In the genomic region with DNA sequence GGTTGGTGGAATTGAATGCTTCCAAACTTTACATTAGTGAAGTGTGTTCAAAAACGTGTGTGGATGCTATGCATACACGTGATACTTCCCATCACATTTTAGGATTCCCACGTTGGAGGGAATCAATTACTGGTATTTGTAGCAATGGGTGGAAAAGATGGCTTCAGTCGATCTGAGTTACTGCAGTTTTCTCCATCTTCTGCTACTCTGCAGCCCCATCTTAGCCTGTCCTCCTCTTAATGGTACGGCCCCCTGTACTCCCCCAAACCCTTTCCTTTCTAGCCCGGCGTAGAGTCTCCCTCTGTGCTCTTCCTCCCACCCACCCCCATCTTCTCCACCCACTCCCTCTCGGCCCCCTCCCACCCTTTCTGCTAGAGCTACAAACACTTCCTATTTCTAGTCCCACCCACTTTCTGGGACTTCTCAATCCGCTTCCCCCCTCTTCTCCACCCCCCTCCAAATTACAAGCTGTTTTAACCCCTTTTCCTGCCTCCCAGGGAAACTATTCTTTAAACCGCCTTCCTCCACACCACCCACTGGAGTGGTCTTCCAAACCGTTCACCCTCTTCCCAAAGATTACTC, we compare ENCODE assay signal across 8 cellular contexts. TPM values are rescaled to one million over a fixed set of nuclear protein-coding genes. Genes with fewer than 3 reads are reported as not detected.
DNase-seq lines count a peak whose midpoint lies in the region; ATAC-seq and TF ChIP-seq lines count a peak whose summit lies in the region.

No MANE protein-coding gene starts in this region.

- H3K23ac ChIP-seq in mesenchymal stem cell (ENCODE audit: low read length in 2 of 2), result no peak overlapping the region

- H2AFZ ChIP-seq in mesenchymal stem cell (ENCODE audit: low read depth, low read length), result no peak overlapping the region

- CTCF ChIA-PET in AG04449 (lab: Yijun Ruan, JAX), result interaction anchor here (2.3 to 4.5 kb wide), 2 partner anchors 20 to 284 kb away, joined by 14 to 34 read pairs; no protein-coding TSS in a partner anchor

- peak overlapping the region; percentile 96 for H2BK5ac ChIP-seq in mesenchymal stem cell (ENCODE audit: low read depth, low read length, poor library complexity, severe bottlenecking)

- 2% methylated on average over 11 of the region's 11 CpGs for WGBS in mesenchymal stem cell
- 2% methylated on average over 11 of the region's 11 CpGs for WGBS in urinary bladder

- POLR2A ChIA-PET in AG04449 (lab: Yijun Ruan, JAX), result interaction anchor here (0.6 kb wide), 1 partner anchor 20 kb away, joined by 3 read pairs; no protein-coding TSS in a partner anchor

- ATAC-seq in RWPE2 (ENCODE audit: low read depth) (0 out of 3 replicates have a peak, but pooled peaks have one; percentile 5), HG02678 (IDR thresholded peaks at IDR 0.05; ENCODE audit: unreplicated experiment) (no peak), GM18868 (IDR thresholded peaks at IDR 0.05; ENCODE audit: unreplicated experiment) (no peak)

- DNase-seq in AG04449 (ENCODE audit: low read depth, low spot score), result no peak
- peak; percentile 57 for DNase-seq in GM13977 (ENCODE audit: low spot score)
- no peak for DNase-seq in RWPE2 (ENCODE audit: low spot score)
- no peak for DNase-seq in coronary artery (ENCODE audit: low spot score)
- DNase-seq in mesenchymal stem cell, result peak; percentile 38

- no peak overlapping the region for H2BK12ac ChIP-seq in mesenchymal stem cell (ENCODE audit: low read length in 2 of 2)

- H2BK15ac ChIP-seq in mesenchymal stem cell (ENCODE audit: low read depth, poor library complexity, severe bottlenecking), result peak overlapping the region; percentile 23

- peaks cover 50% of the 10 kb centered on the region for H3K36me3 ChIP-seq in RWPE2 (ENCODE audit: low read depth)
- peaks cover 5 to 24% of the 10 kb centered on the region in 2 experiments for H3K36me3 ChIP-seq in mesenchymal stem cell (ENCODE audit: control insufficient read depth in 1 of 2, insufficient read depth in 2 of 2, low read depth in 1 of 2, low read length in 2 of 2)
- H3K36me3 ChIP-seq in urinary bladder (ENCODE audit: insufficient read depth), result no peaks in the 10 kb centered on the region

- H2BK120ac ChIP-seq in mesenchymal stem cell (ENCODE audit: low read depth, low read length), result peak overlapping the region; percentile 61

- H3K27me3 ChIP-seq in RWPE2 (ENCODE audit: insufficient read depth, poor library complexity, severe bottlenecking) (no peaks in the 10 kb centered on the region), mesenchymal stem cell (ENCODE audit: control insufficient read depth in 1 of 2, insufficient read depth in 1 of 2, low read length in 2 of 2) (no peaks in the 10 kb centered on the region)

- H3K4me1 ChIP-seq in RWPE2 (ENCODE audit: insufficient read depth, poor library complexity, severe bottlenecking) (peaks cover 19% of the 10 kb centered on the region), mesenchymal stem cell (ENCODE audit: control insufficient read depth, insufficient read depth, low read depth, low read length) (peaks cover 2% of the 10 kb centered on the region), urinary bladder (ENCODE audit: insufficient read depth) (no peaks in the 10 kb centered on the region)

- H3K18ac ChIP-seq in mesenchymal stem cell (ENCODE audit: low read depth in 1 of 2, low read length in 2 of 2), result peak overlapping the region; percentile 99

- peak overlapping the region; percentile 66 for H3K4me2 ChIP-seq in mesenchymal stem cell (ENCODE audit: low read length, poor library complexity, severe bottlenecking)

- H3K79me1 ChIP-seq in mesenchymal stem cell (replicated peaks; ENCODE audit: low read length, poor library complexity, severe bottlenecking), result peaks cover 2% of the 10 kb centered on the region

- no peak overlapping the region for H4K8ac ChIP-seq in mesenchymal stem cell (ENCODE audit: low read length)

- H3K14ac ChIP-seq in mesenchymal stem cell (ENCODE audit: low read length in 2 of 2), result peak overlapping the region; percentile 92 to 97

- H3K4ac ChIP-seq in mesenchymal stem cell (ENCODE audit: low read depth in 1 of 2, low read length in 2 of 2), result peak overlapping the region; percentile 94 to 97

- H3K9ac ChIP-seq in mesenchymal stem cell (ENCODE audit: low read length), result peak overlapping the region; percentile 99

- H3K27ac ChIP-seq in RWPE2 (ENCODE audit: poor library complexity, severe bottlenecking) (peak overlapping the region; percentile 86), coronary artery (peak overlapping the region; percentile 76 to 97), mesenchymal stem cell (ENCODE audit: low read length, poor library complexity, severe bottlenecking) (peak overlapping the region; percentile 98), urinary bladder (ENCODE audit: low read depth) (peak overlapping the region; percentile 92)

- in situ Hi-C loops in GM13977 (cut with MboI; ENCODE audit: low pct_unique_long_range_greater_than_20kb, low sequenced_read_pairs, unreplicated experiment), result loop anchor here (25.0 kb wide), 1 partner anchor 594 kb away; a partner anchor contains a TSS

- H2AK5ac ChIP-seq in mesenchymal stem cell (ENCODE audit: low read length, severe bottlenecking), result peak overlapping the region; percentile 99

- H3K4me3 ChIP-seq in AG04449 (ENCODE audit: low read depth, low read length), result peak overlapping the region; percentile 99
- peak overlapping the region; percentile 85 for H3K4me3 ChIP-seq in RWPE2 (ENCODE audit: severe bottlenecking)
- peak overlapping the region; percentile 98 for H3K4me3 ChIP-seq in coronary artery
- peak overlapping the region; percentile 95 to 99 for H3K4me3 ChIP-seq in mesenchymal stem cell (ENCODE audit: insufficient read depth in 1 of 2, low read depth in 1 of 2, low read length in 2 of 2)
- H3K4me3 ChIP-seq in urinary bladder (ENCODE audit: low read depth, low read length), result peak overlapping the region; percentile 99

- no peaks in the 10 kb centered on the region for H3K9me3 ChIP-seq in RWPE2 (ENCODE audit: severe bottlenecking)
- H3K9me3 ChIP-seq in mesenchymal stem cell (ENCODE audit: control insufficient read depth, low read length), result no peaks in the 10 kb centered on the region

- no peak overlapping the region for H4K91ac ChIP-seq in mesenchymal stem cell (ENCODE audit: low read length)

- TF ChIP-seq CTCF in AG04449 (IDR thresholded peaks at IDR 0.05; ENCODE audit: insufficient read depth, low read length, missing control alignments) (no peak), GM13977 (IDR thresholded peaks at IDR 0.05; ENCODE audit: extremely low read depth, insufficient read depth, missing control alignments) (no peak), RWPE2 (IDR thresholded peaks at IDR 0.05; ENCODE audit: poor library complexity, severe bottlenecking) (no peak), coronary artery (IDR thresholded peaks at IDR 0.05) (no peak)

RNA-seq across cellular contexts. Expression of a gene that starts 1.1 kb away (rescaled TPM):
- 68.6 TPM for polyA plus RNA-seq in mesenchymal stem cell (2013, experiment 1 of 2)
- polyA plus RNA-seq in mesenchymal stem cell (2013, experiment 2 of 2), result 67.4 TPM
- 67.9 TPM for total RNA-seq in urinary bladder
- polyA plus RNA-seq in urinary bladder, result 76.5 TPM

RNA-seq across cellular contexts. Expression of a gene that starts 1.2 kb away (rescaled TPM):
- polyA plus RNA-seq in mesenchymal stem cell (2013, experiment 1 of 2), result 27.9 TPM
- polyA plus RNA-seq in mesenchymal stem cell (2013, experiment 2 of 2), result 27.8 TPM
- total RNA-seq in urinary bladder, result 19.0 TPM
- polyA plus RNA-seq in urinary bladder, result 27.1 TPM

RNA-seq across cellular contexts. Expression of a gene that starts 25.8 kb away (rescaled TPM):
- 0.06 TPM for polyA plus RNA-seq in mesenchymal stem cell (2013, experiment 1 of 2)
- polyA plus RNA-seq in mesenchymal stem cell (2013, experiment 2 of 2), result 0.10 TPM
- 2.9 TPM for total RNA-seq in urinary bladder
- 13.0 TPM for polyA plus RNA-seq in urinary bladder

RNA-seq across cellular contexts. Expression of a gene that starts 55.7 kb away (rescaled TPM):
- polyA plus RNA-seq in mesenchymal stem cell (2013, experiment 1 of 2), result 8.5 TPM
- polyA plus RNA-seq in mesenchymal stem cell (2013, experiment 2 of 2), result 8.2 TPM
- total RNA-seq in urinary bladder, result 53.3 TPM
- polyA plus RNA-seq in urinary bladder, result 12.9 TPM

Comparison
In these comparisons a context has a peak if more than half of its experiments do, and no peak if none do; other contexts are left out.
1. DNase-seq: peak in GM13977 (single experiment) and mesenchymal stem cell (single experiment); none in AG04449 (single experiment), RWPE2 (single experiment) and coronary artery (single experiment).
2. Peak in every context shown above with its lines, with median percentiles within 50 percentile points of each other: H3K4me3 ChIP-seq and H3K27ac ChIP-seq.